Comparison of ENCODE assay signal across 9 cellular contexts in genomic region chr12:117875652-117876491, GRCh38.
DNase-seq lines count a peak whose midpoint lies in the region; ATAC-seq, FAIRE-seq and TF ChIP-seq lines count a peak whose summit lies in the region.
"Had no signal": no experiment of that assay in that cellular context is flagged by ENCODE, and none has a peak within 500 bp of the region (broad histone marks: within the 10 kb centered on the region; RNA-seq: fewer than 3 reads in every experiment).

No MANE protein-coding gene starts in this region.

- H3K9me3 ChIP-seq in MM.1S (replicated peaks; ENCODE audit: insufficient read depth, low read length) = no peaks in the 10 kb centered on the region

- no peaks in the 10 kb centered on the region for H3K9me2 ChIP-seq in MM.1S (replicated peaks; ENCODE audit: insufficient read depth, low read length)

- H3K27me3 ChIP-seq in MM.1S (replicated peaks; ENCODE audit: insufficient read depth, low read length) = no peaks in the 10 kb centered on the region

- TF ChIP-seq CTCF in D721Med (IDR thresholded peaks at IDR 0.05; ENCODE audit: insufficient read depth, missing control alignments) (no peak), MM.1S (IDR thresholded peaks at IDR 0.05; ENCODE audit: low read length) (no peak)

- H3K4me3 ChIP-seq in MM.1S (ENCODE audit: low read length) = no peak overlapping the region
- H3K4me3 ChIP-seq: skin epidermis had no signal

- H4K20me1 ChIP-seq in MM.1S (ENCODE audit: insufficient read depth, low read length) = no peaks in the 10 kb centered on the region

- no peaks in the 10 kb centered on the region for H3F3A ChIP-seq in MM.1S (ENCODE audit: insufficient read depth, low read length)

- DNase-seq in COLO668 (lab: John Stamatoyannopoulos, UW; ENCODE audit: unreplicated experiment) (peak; percentile 88), NCI-H1092 (lab: John Stamatoyannopoulos, UW) (peak; percentile 69), globus pallidus (ENCODE audit: low spot score) (peak; percentile 21), D721Med (ENCODE audit: insufficient read length, low spot score) (no peak), MM.1S (no peak)
- DNase-seq in activated CD4-positive, alpha-beta T cell treated with anti-CD3 and anti-CD28 coated beads, Interleukin-2, amount 50 U/mL, for 1 hour = peak; percentile 43
- DNase-seq in stimulated activated CD8-positive, alpha-beta memory T cell treated with anti-CD3 and anti-CD28 coated beads, Interleukin-4, amount 100 ng/mL, for 48 hours = peak; percentile 45

- no peaks in the 10 kb centered on the region for H3K4me1 ChIP-seq in MM.1S (ENCODE audit: low read length)

- H2AFZ ChIP-seq in MM.1S (ENCODE audit: low read length) = no peak overlapping the region

- no peaks in the 10 kb centered on the region for H3K36me3 ChIP-seq in MM.1S (replicated peaks; ENCODE audit: insufficient read depth, low read length)

- FAIRE-seq in D721Med (lab: Jason Lieb, UNC) = no peak

- H3K27ac ChIP-seq in MM.1S (ENCODE audit: low read length) = no peak overlapping the region
- H3K27ac ChIP-seq: skin epidermis had no signal

- H3K9ac ChIP-seq in MM.1S (ENCODE audit: low read length) = no peak overlapping the region

- no peaks in the 10 kb centered on the region for H3K79me2 ChIP-seq in MM.1S (ENCODE audit: low read length)

- no peak for ATAC-seq in HG03469 (IDR thresholded peaks at IDR 0.05; ENCODE audit: unreplicated experiment)

- H3K4me2 ChIP-seq in MM.1S (ENCODE audit: low read depth, low read length) = no peak overlapping the region

Comparison
In these comparisons a context has a peak if more than half of its experiments do, and no peak if none do; other contexts are left out.
1. DNase-seq: peak in COLO668 (single experiment), NCI-H1092 (single experiment), activated CD4-positive, alpha-beta T cell treated with anti-CD3 and anti-CD28 coated beads, Interleukin-2, amount 50 U/mL, for 1 hour (single experiment), globus pallidus (single experiment) and stimulated activated CD8-positive, alpha-beta memory T cell treated with anti-CD3 and anti-CD28 coated beads, Interleukin-4, amount 100 ng/mL, for 48 hours (single experiment); none in D721Med (single experiment) and MM.1S (single experiment).